In the genomic region with DNA sequence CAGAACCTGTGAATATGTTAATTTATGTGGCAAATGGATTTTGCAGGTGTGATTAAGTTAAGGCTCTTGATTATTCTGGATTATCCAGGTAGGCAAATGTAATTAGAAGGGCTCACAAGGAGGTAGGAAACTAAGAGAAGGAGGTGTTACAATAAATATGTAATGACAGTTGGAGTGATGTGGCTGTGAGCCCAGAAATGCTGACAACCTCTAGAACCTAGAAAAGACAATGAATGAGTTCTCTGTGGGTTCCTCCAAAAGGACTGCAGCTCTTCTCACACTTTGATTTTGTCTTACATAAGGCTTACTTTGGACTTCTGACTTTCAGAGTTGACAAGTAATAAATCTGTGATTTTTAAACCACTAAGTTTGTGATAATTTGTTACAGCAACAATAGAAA, we compare ENCODE assay signal across 8 cellular contexts.
"Had no signal": no experiment of that assay in that cellular context is flagged by ENCODE, and none has a peak within 500 bp of the region (broad histone marks: within the 10 kb centered on the region; RNA-seq: fewer than 3 reads in every experiment).

No MANE protein-coding gene starts in this region.

- ATAC-seq: HepG2 had no signal

- H3K27ac ChIP-seq: HL-60, KMS-11 had no signal

- H3K4me2 ChIP-seq: KMS-11 had no signal

- FAIRE-seq: H54, HepG2 had no signal

- DNase-seq: GOT3, H9, HCEC 1CT, KBM-7 had no signal

- H3K9ac ChIP-seq: KMS-11 had no signal
